ENCODE assay signal across 15 cellular contexts in genomic region chr10:30036341-30036740, GRCh38.
"Had no signal": no experiment of that assay in that cellular context is flagged by ENCODE, and none has a peak within 500 bp of the region (broad histone marks: within the 10 kb centered on the region; RNA-seq: fewer than 3 reads in every experiment).

No MANE protein-coding gene starts in this region.

- H3K4me1 ChIP-seq: psoas muscle had no signal

- H3K9me3 ChIP-seq: esophagus squamous epithelium, gastrocnemius medialis, psoas muscle had no signal

- FAIRE-seq: bronchial epithelial cell had no signal

- H3K4me3 ChIP-seq: esophagus squamous epithelium, gastrocnemius medialis, lung, psoas muscle had no signal

- H3K27ac Mint-ChIP-seq: natural killer cell; stimulated activated naive CD8-positive, alpha-beta T cell treated with anti-CD3 and anti-CD28 coated beads, Interleukin-15, Interleukin-2, amounts not matched to agents 100 ng/mL and 50 ng/mL, for 24 hours; T-helper 17 cell; WTC11 had no signal

- DNase-seq: activated CD4-positive, alpha-beta T cell treated with anti-CD3 and anti-CD28 coated beads, Interleukin-2, amount 50 U/mL, for 1 hour; activated T-cell treated with anti-CD3 and anti-CD28 coated beads, Interleukin-2, amount 50 U/mL, for 1 hour; amygdala; esophagus squamous epithelium; gastrocnemius medialis; natural killer cell; occipital lobe; psoas muscle; stimulated activated CD4-positive, alpha-beta T cell treated with anti-CD3 and anti-CD28 coated beads, Interleukin-4, amount 100 ng/mL, for 24 hours; T-helper 17 cell had no signal

- H3K27me3 ChIP-seq: esophagus squamous epithelium, gastrocnemius medialis had no signal

- H3K36me3 Mint-ChIP-seq: activated naive CD4-positive, alpha-beta T cell treated with anti-CD3 and anti-CD28 coated beads, Interleukin-2, amount 50 U/mL, for 24 hours; natural killer cell; WTC11 had no signal

- H3K4me3 Mint-ChIP-seq: activated naive CD4-positive, alpha-beta T cell treated with anti-CD3 and anti-CD28 coated beads, Interleukin-2, amount 50 U/mL, for 24 hours; natural killer cell; stimulated activated naive CD8-positive, alpha-beta T cell treated with anti-CD3 and anti-CD28 coated beads, Interleukin-15, Interleukin-2, amounts not matched to agents 100 ng/mL and 50 ng/mL, for 24 hours; T-helper 17 cell; WTC11 had no signal

- H3K9me3 Mint-ChIP-seq: activated naive CD4-positive, alpha-beta T cell treated with anti-CD3 and anti-CD28 coated beads, Interleukin-2, amount 50 U/mL, for 24 hours; natural killer cell; stimulated activated naive CD8-positive, alpha-beta T cell treated with anti-CD3 and anti-CD28 coated beads, Interleukin-15, Interleukin-2, amounts not matched to agents 100 ng/mL and 50 ng/mL, for 24 hours; WTC11 had no signal

- H3K36me3 ChIP-seq: esophagus squamous epithelium, gastrocnemius medialis had no signal

- H3K27ac ChIP-seq: esophagus squamous epithelium, gastrocnemius medialis, psoas muscle had no signal
